7 cellular contexts compared by ENCODE assay signal in genomic region chr6:24402697-24403500, GRCh38. TPM values are rescaled to one million over a fixed set of nuclear protein-coding genes. Genes with fewer than 3 reads are reported as not detected.
A peak's percentile ranks its signal among the peaks of the same experiment; 100 is the strongest.
DNase-seq lines count a peak whose midpoint lies in the region; ATAC-seq and TF ChIP-seq lines count a peak whose summit lies in the region.

Gene MRS2 (plus strand): TSS chr6:24402936. CDS start chr6:24403047, 111 bp downstream.

- peaks cover 52% of the 10 kb centered on the region for H3K79me2 ChIP-seq in hepatocyte

- ATAC-seq in GM18508 (IDR thresholded peaks at IDR 0.05; ENCODE audit: insufficient read depth, unreplicated experiment), result peak; percentile 82
- ATAC-seq in HG02943 (IDR thresholded peaks at IDR 0.05; ENCODE audit: low read depth, unreplicated experiment), result peak; percentile 92

- H3K9me3 ChIP-seq in hepatocyte (ENCODE audit: low read depth), result no peaks in the 10 kb centered on the region

- peak within 1 kb of the TSS; percentile 94 for H2AFZ ChIP-seq in hepatocyte

- WGBS in hepatocyte (ENCODE audit: low lambda C conversion rate, missing lambda C conversion rate), result under 1% methylated on average over 63 of the region's 63 CpGs

- peak within 1 kb of the TSS; percentile 56 for H3K27ac ChIP-seq in hepatocyte

- H3K4me3 ChIP-seq in hepatocyte, result peak within 1 kb of the TSS; percentile 38

- H3K4me2 ChIP-seq in hepatocyte, result peak within 1 kb of the TSS; percentile 85

- no peaks in the 10 kb centered on the region for H3K36me3 ChIP-seq in hepatocyte (replicated peaks; ENCODE audit: insufficient read depth, low read depth)

- H4K20me1 ChIP-seq in hepatocyte (ENCODE audit: insufficient read depth, poor library complexity, severe bottlenecking), result peaks cover 14% of the 10 kb centered on the region

- DNase-seq in NCI-H1930 (lab: John Stamatoyannopoulos, UW) (peak; percentile 76 to 88), T1000 (lab: John Stamatoyannopoulos, UW) (peak; percentile 49), astrocyte of the hippocampus (ENCODE audit: low read depth, low spot score) (peak; percentile 89), hepatocyte (ENCODE audit: low spot score) (peak; percentile 94), retina (peak; percentile 93)

- no peaks in the 10 kb centered on the region for H3K9me2 ChIP-seq in hepatocyte (replicated peaks; ENCODE audit: insufficient read depth)

- H3K4me1 ChIP-seq in hepatocyte (ENCODE audit: insufficient read depth), result peaks cover 23% of the 10 kb centered on the region

- no peak for TF ChIP-seq CTCF in hepatocyte (IDR thresholded peaks at IDR 0.05; ENCODE audit: poor library complexity)

- H3K27me3 ChIP-seq in hepatocyte, result no peaks in the 10 kb centered on the region

RNA-seq across cellular contexts. Expression of gene MRS2, which starts in this region (rescaled TPM):
- total RNA-seq in hepatocyte, result 33.7 and 34.1 TPM in 2 replicates
- polyA plus RNA-seq in hepatocyte, result 21.9 and 29.0 TPM in 2 replicates

Comparison
In these comparisons a context has a peak if more than half of its experiments do, and no peak if none do; other contexts are left out.
1. Peak in every context shown above with its lines: DNase-seq, ATAC-seq, H3K4me3 ChIP-seq and H3K27ac ChIP-seq.